In the genomic region with DNA sequence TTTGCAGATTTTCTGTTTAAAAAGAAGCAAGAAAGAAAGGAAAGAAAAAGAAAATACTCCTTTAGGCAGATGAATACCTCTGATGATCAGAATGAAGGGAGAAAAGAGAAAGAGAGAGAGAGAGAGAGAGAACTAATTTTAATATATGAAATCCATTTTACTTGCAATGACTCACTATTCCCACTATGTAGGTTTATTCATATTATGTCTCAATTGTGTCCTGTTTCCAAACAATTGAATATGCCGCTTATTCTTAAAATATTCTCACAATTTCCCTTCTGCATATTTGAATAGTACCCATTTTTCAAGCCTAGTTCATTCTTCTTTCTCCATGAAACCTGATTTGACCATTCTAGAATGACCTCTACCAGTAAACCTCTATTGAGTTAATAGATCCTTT, we compare ENCODE assay signal across 25 cellular contexts. TPM values are rescaled to one million over a fixed set of nuclear protein-coding genes. Genes with fewer than 3 reads are reported as not detected.
DNase-seq lines count a peak whose midpoint lies in the region; ATAC-seq, FAIRE-seq and TF ChIP-seq lines count a peak whose summit lies in the region.
"Had no signal": no experiment of that assay in that cellular context is flagged by ENCODE, and none has a peak within 500 bp of the region (broad histone marks: within the 10 kb centered on the region; RNA-seq: fewer than 3 reads in every experiment).

No MANE protein-coding gene starts in this region.

- H3K4me3 ChIP-seq in ACC112 (ENCODE audit: low read depth, low read length) = peak overlapping the region; percentile 63
- no peak overlapping the region for H3K4me3 ChIP-seq in choroid plexus epithelial cell (ENCODE audit: low read depth, low read length)
- H3K4me3 ChIP-seq: A549, skin epidermis had no signal

- no peaks in the 10 kb centered on the region for H3K79me2 ChIP-seq in ACC112 (ENCODE audit: control insufficient read depth, insufficient read depth, low read length, unreplicated experiment)

- no peaks in the 10 kb centered on the region for H3K36me3 Mint-ChIP-seq in osteocyte (ENCODE audit: unreplicated experiment)
- H3K36me3 Mint-ChIP-seq in activated T-cell treated with anti-CD3 and anti-CD28 coated beads, Interleukin-2, amount 50 U/mL, for 4 hours (ENCODE audit: insufficient read depth) = no peaks in the 10 kb centered on the region
- H3K36me3 Mint-ChIP-seq: activated naive CD4-positive, alpha-beta T cell treated with anti-CD3 and anti-CD28 coated beads, Interleukin-2, amount 50 U/mL, for 72 hours; naive thymus-derived CD4-positive, alpha-beta T cell had no signal

- peak; percentile 17 for FAIRE-seq in islet of Langerhans (lab: Jason Lieb, UNC)
- FAIRE-seq: A549 had no signal

- H3K4me1 ChIP-seq in ACC112 (ENCODE audit: control insufficient read depth, insufficient read depth, low read length, unreplicated experiment) = peaks cover 19% of the 10 kb centered on the region

- peak overlapping the region; percentile 94 for H3K27ac ChIP-seq in ACC112 (ENCODE audit: low read depth, low read length)
- H3K27ac ChIP-seq: A549 had no signal

- no peaks in the 10 kb centered on the region for H3K27me3 ChIP-seq in ACC112 (ENCODE audit: insufficient read depth, low read length)

- peaks cover 8% of the 10 kb centered on the region for H3K27me3 Mint-ChIP-seq in osteocyte (ENCODE audit: unreplicated experiment)
- peaks cover 22% of the 10 kb centered on the region for H3K27me3 Mint-ChIP-seq in activated T-cell treated with anti-CD3 and anti-CD28 coated beads, Interleukin-2, amount 50 U/mL, for 4 hours (ENCODE audit: low read depth)

- no peaks in the 10 kb centered on the region for H3K9me3 Mint-ChIP-seq in osteocyte (ENCODE audit: unreplicated experiment)
- no peaks in the 10 kb centered on the region for H3K9me3 Mint-ChIP-seq in activated T-cell treated with anti-CD3 and anti-CD28 coated beads, Interleukin-2, amount 50 U/mL, for 4 hours
- H3K9me3 Mint-ChIP-seq: activated CD4-positive, alpha-beta memory T cell treated with anti-CD3 and anti-CD28 coated beads, Interleukin-2, amount 10 ng/mL, durations not matched to agents 7 days and 5 days; activated naive CD4-positive, alpha-beta T cell treated with anti-CD3 and anti-CD28 coated beads, Interleukin-2, amount 50 U/mL, for 72 hours; activated T-helper 17 cell treated with anti-CD3 and anti-CD28 coated beads, Interleukin-2, amount 50 U/mL, for 72 hours; naive thymus-derived CD4-positive, alpha-beta T cell; stimulated activated naive CD8-positive, alpha-beta T cell treated with anti-CD3 and anti-CD28 coated beads, Interleukin-15, Interleukin-2, amounts not matched to agents 100 ng/mL and 50 ng/mL, for 24 hours; T-helper 1 cell treated with Interleukin-12 subunit alpha and Interleukin-12 subunit beta and Interleukin-4 antibody, amounts not matched to agents 30 μg/mL and 1 μg/mL, for 36 hours had no signal

- no peak overlapping the region for H3K4me3 Mint-ChIP-seq in osteocyte (ENCODE audit: unreplicated experiment)
- H3K4me3 Mint-ChIP-seq in activated T-cell treated with anti-CD3 and anti-CD28 coated beads, Interleukin-2, amount 50 U/mL, for 4 hours = no peak overlapping the region
- H3K4me3 Mint-ChIP-seq: activated CD4-positive, alpha-beta memory T cell treated with anti-CD3 and anti-CD28 coated beads, Interleukin-2, amount 10 ng/mL, durations not matched to agents 7 days and 5 days; activated T-helper 17 cell treated with anti-CD3 and anti-CD28 coated beads, Interleukin-2, amount 50 U/mL, for 72 hours; naive thymus-derived CD4-positive, alpha-beta T cell; stimulated activated naive CD8-positive, alpha-beta T cell treated with anti-CD3 and anti-CD28 coated beads, Interleukin-15, Interleukin-2, amounts not matched to agents 100 ng/mL and 50 ng/mL, for 24 hours; T-helper 1 cell treated with Interleukin-12 subunit alpha and Interleukin-12 subunit beta and Interleukin-4 antibody, amounts not matched to agents 30 μg/mL and 1 μg/mL, for 36 hours had no signal

- TF ChIP-seq CTCF in choroid plexus epithelial cell (conservative IDR thresholded peaks at IDR 0.05; ENCODE audit: low read depth, low read length) = no peak
- TF ChIP-seq CTCF in osteocyte (IDR thresholded peaks at IDR 0.05) = no peak

- H3K4me1 Mint-ChIP-seq in osteocyte (ENCODE audit: unreplicated experiment) = peaks cover 16% of the 10 kb centered on the region
- peaks cover 3% of the 10 kb centered on the region for H3K4me1 Mint-ChIP-seq in activated T-cell treated with anti-CD3 and anti-CD28 coated beads, Interleukin-2, amount 50 U/mL, for 4 hours (ENCODE audit: low read depth)
- H3K4me1 Mint-ChIP-seq: activated T-helper 17 cell treated with anti-CD3 and anti-CD28 coated beads, Interleukin-2, amount 50 U/mL, for 72 hours had no signal

- peak; percentile 2 for DNase-seq in HCEC 1CT
- peak; percentile 29 for DNase-seq in choroid plexus epithelial cell (ENCODE audit: low read depth)
- no peak for DNase-seq in NCI-H1092 treated with DMSO at 0.1 percent for 48 hours (lab: John Stamatoyannopoulos, UW)
- no peak for DNase-seq in osteocyte (ENCODE audit: extremely low spot score, unreplicated experiment)
- no peak for DNase-seq in activated T-cell treated with anti-CD3 and anti-CD28 coated beads, Interleukin-2, amount 50 U/mL, for 4 hours
- DNase-seq: activated CD4-positive, alpha-beta memory T cell treated with anti-CD3 and anti-CD28 coated beads, Interleukin-2, amount 10 ng/mL, durations not matched to agents 7 days and 5 days; activated CD8-positive, alpha-beta memory T cell treated with anti-CD3 and anti-CD28 coated beads, Interleukin-2, amount 50 U/mL, for 48 hours; erythroblast; left ventricle myocardium superior; naive thymus-derived CD4-positive, alpha-beta T cell; NCI-H1436 treated with DMSO at 0.1 percent for 48 hours; NCI-H82 had no signal

- H3K36me3 ChIP-seq in ACC112 (ENCODE audit: insufficient read depth, low read length) = no peaks in the 10 kb centered on the region

- H3K27ac Mint-ChIP-seq in osteocyte (ENCODE audit: unreplicated experiment) = no peak overlapping the region
- H3K27ac Mint-ChIP-seq: activated CD4-positive, alpha-beta memory T cell treated with anti-CD3 and anti-CD28 coated beads, Interleukin-2, amount 10 ng/mL, durations not matched to agents 7 days and 5 days; activated naive CD4-positive, alpha-beta T cell treated with anti-CD3 and anti-CD28 coated beads, Interleukin-2, amount 50 U/mL, for 72 hours; activated T-helper 17 cell treated with anti-CD3 and anti-CD28 coated beads, Interleukin-2, amount 50 U/mL, for 72 hours; naive thymus-derived CD4-positive, alpha-beta T cell; stimulated activated naive CD8-positive, alpha-beta T cell treated with anti-CD3 and anti-CD28 coated beads, Interleukin-15, Interleukin-2, amounts not matched to agents 100 ng/mL and 50 ng/mL, for 24 hours; T-helper 1 cell treated with Interleukin-12 subunit alpha and Interleukin-12 subunit beta and Interleukin-4 antibody, amounts not matched to agents 30 μg/mL and 1 μg/mL, for 36 hours had no signal

- peak overlapping the region; percentile 77 for H2AFZ ChIP-seq in ACC112 (ENCODE audit: low read length, unreplicated experiment)

- ATAC-seq in GM18873 (IDR thresholded peaks at IDR 0.05; ENCODE audit: low FRiP score, unreplicated experiment) = no peak
- ATAC-seq in activated T-cell treated with anti-CD3 and anti-CD28 coated beads, Interleukin-2, amount 50 U/mL, for 4 hours = no peak
- ATAC-seq: activated CD4-positive, CD25-positive, alpha-beta regulatory T cell treated with anti-CD3 and anti-CD28 coated beads, Interleukin-2, amount 50 U/mL, for 24 hours; activated T-helper 17 cell treated with anti-CD3 and anti-CD28 coated beads, Interleukin-2, amount 50 U/mL, for 72 hours; HCT116 had no signal

RNA-seq across cellular contexts. Expression of a gene that starts 11.7 kb away (rescaled TPM):
- total RNA-seq in osteocyte = not detected in 2 replicates
- total RNA-seq in activated T-cell treated with anti-CD3 and anti-CD28 coated beads, Interleukin-2, amount 50 U/mL, for 4 hours = not detected
- total RNA-seq: activated CD4-positive, alpha-beta memory T cell treated with anti-CD3 and anti-CD28 coated beads, Interleukin-2, amount 10 ng/mL, durations not matched to agents 7 days and 5 days; activated naive CD4-positive, alpha-beta T cell treated with anti-CD3 and anti-CD28 coated beads, Interleukin-2, amount 50 U/mL, for 72 hours; activated T-helper 17 cell treated with anti-CD3 and anti-CD28 coated beads, Interleukin-2, amount 50 U/mL, for 72 hours; left ventricle myocardium superior; naive thymus-derived CD4-positive, alpha-beta T cell; OCI-LY7 had no signal

RNA-seq across cellular contexts. Expression of a gene that starts 45.1 kb away (rescaled TPM):
- not detected in 2 replicates for total RNA-seq in osteocyte
- total RNA-seq in activated T-cell treated with anti-CD3 and anti-CD28 coated beads, Interleukin-2, amount 50 U/mL, for 4 hours = not detected
- total RNA-seq: activated CD4-positive, alpha-beta memory T cell treated with anti-CD3 and anti-CD28 coated beads, Interleukin-2, amount 10 ng/mL, durations not matched to agents 7 days and 5 days; activated naive CD4-positive, alpha-beta T cell treated with anti-CD3 and anti-CD28 coated beads, Interleukin-2, amount 50 U/mL, for 72 hours; activated T-helper 17 cell treated with anti-CD3 and anti-CD28 coated beads, Interleukin-2, amount 50 U/mL, for 72 hours; left ventricle myocardium superior; naive thymus-derived CD4-positive, alpha-beta T cell; occipital lobe had no signal

Comparison
In these comparisons a context has a peak if more than half of its experiments do, and no peak if none do; other contexts are left out.
1. DNase-seq: peak in HCEC 1CT (single experiment) and choroid plexus epithelial cell (single experiment); none in NCI-H1092 treated with DMSO at 0.1 percent for 48 hours (single experiment), osteocyte (single experiment) and activated T-cell treated with anti-CD3 and anti-CD28 coated beads, Interleukin-2, amount 50 U/mL, for 4 hours (single experiment).